In the genomic region with DNA sequence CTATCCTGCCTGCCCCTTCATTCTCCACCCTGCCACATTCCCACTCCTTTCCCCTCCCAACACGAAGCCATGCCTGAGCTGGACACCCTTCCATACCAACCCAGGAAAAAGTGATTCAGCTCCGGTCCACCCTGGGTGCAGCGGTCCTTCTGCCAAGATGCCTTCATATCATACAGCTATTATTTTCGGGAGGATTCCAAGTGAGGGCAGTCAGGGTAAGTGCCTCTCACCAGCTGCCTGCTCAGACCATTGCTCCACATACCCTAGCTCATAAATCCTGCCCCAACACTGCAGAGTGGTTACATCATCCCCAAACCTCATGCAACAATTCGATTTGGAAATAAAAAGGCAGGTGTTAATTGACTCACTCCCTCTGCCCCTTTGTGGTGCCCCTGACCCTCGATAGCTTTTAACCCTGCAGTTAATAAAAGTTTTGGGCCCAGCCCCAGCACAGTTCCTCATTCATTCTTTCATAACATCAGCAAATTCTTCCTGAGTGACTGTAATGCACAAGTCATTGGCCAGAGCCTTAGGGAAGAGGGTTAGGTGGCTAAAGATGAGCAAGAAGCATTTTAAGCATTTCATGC, we compare ENCODE assay signal across 12 cellular contexts. TPM values are rescaled to one million over a fixed set of nuclear protein-coding genes. Genes with fewer than 3 reads are reported as not detected.
DNase-seq lines count a peak whose midpoint lies in the region; ATAC-seq and TF ChIP-seq lines count a peak whose summit lies in the region.
"Had no signal": no experiment of that assay in that cellular context is flagged by ENCODE, and none has a peak within 500 bp of the region (broad histone marks: within the 10 kb centered on the region; RNA-seq: fewer than 3 reads in every experiment).

No MANE protein-coding gene starts in this region.

- ATAC-seq in HG03571 (IDR thresholded peaks at IDR 0.05; ENCODE audit: unreplicated experiment) = no peak
- no peak for ATAC-seq in HG02970 (IDR thresholded peaks at IDR 0.05; ENCODE audit: low FRiP score, unreplicated experiment)
- ATAC-seq: right cardiac atrium; stimulated activated naive B cell treated with anti-CD40 and anti-IgM and Interleukin-4, amounts not matched to agents 10 μg/mL and 1 μg/mL and 100 μg/mL, for 72 hours had no signal

- H3K36me3 ChIP-seq in SJCRH30 = no peaks in the 10 kb centered on the region
- H3K36me3 ChIP-seq: HAP-1, SJSA1 had no signal

- peaks cover 14% of the 10 kb centered on the region for H3K4me1 ChIP-seq in SJCRH30
- H3K4me1 ChIP-seq: HAP-1, SJSA1 had no signal

- DNase-seq in HK-2 (ENCODE audit: unreplicated experiment) = peak; percentile 57
- peak; percentile 64 for DNase-seq in SJCRH30
- DNase-seq in foreskin fibroblast = peak; percentile 37 to 79
- DNase-seq in activated CD4-positive, CD25-positive, alpha-beta regulatory T cell treated with anti-CD3 and anti-CD28 coated beads, Interleukin-2, amount 50 U/mL, for 72 hours = no peak
- no peak for DNase-seq in ecto neural progenitor cell (ENCODE audit: low spot score)
- DNase-seq: immature natural killer cell; right cardiac atrium; stimulated activated naive B cell treated with anti-CD40 and anti-IgM and Interleukin-4, amounts not matched to agents 10 μg/mL and 1 μg/mL and 100 μg/mL, for 72 hours had no signal

- peak overlapping the region; percentile 72 for H3K27ac ChIP-seq in SJCRH30
- H3K27ac ChIP-seq: SJSA1 had no signal

- H3K9me3 ChIP-seq in SJCRH30 (replicated peaks) = no peaks in the 10 kb centered on the region
- H3K9me3 ChIP-seq: HAP-1, SJSA1 had no signal

- no peak for TF ChIP-seq CTCF in foreskin fibroblast (IDR thresholded peaks at IDR 0.05; ENCODE audit: low read depth, low read length)

- H3K27me3 ChIP-seq in SJCRH30 = no peaks in the 10 kb centered on the region; the same call in 1 of the 2 replicates
- H3K27me3 ChIP-seq: SJSA1 had no signal

- H3K4me3 ChIP-seq in SJCRH30 = no peak overlapping the region
- no peak overlapping the region for H3K4me3 ChIP-seq in foreskin fibroblast (ENCODE audit: low read depth in 1 of 2, low read length in 2 of 2)
- H3K4me3 ChIP-seq: HAP-1, SJSA1 had no signal

RNA-seq across cellular contexts. Expression of gene ZNF503, which starts 42.6 kb away (rescaled TPM):
- 1.8 and 1.9 TPM in 2 replicates for total RNA-seq in SJCRH30 (2014; rRNA removed; shearing (Covaris generic))

Comparison
In these comparisons a context has a peak if more than half of its experiments do, and no peak if none do; other contexts are left out.
1. DNase-seq: peak in HK-2 (single experiment), SJCRH30 (2 of 2) and foreskin fibroblast (2 of 2); none in activated CD4-positive, CD25-positive, alpha-beta regulatory T cell treated with anti-CD3 and anti-CD28 coated beads, Interleukin-2, amount 50 U/mL, for 72 hours (single experiment) and ecto neural progenitor cell (single experiment).